Comparison of ENCODE assay signal across 8 cellular contexts in the genomic region with DNA sequence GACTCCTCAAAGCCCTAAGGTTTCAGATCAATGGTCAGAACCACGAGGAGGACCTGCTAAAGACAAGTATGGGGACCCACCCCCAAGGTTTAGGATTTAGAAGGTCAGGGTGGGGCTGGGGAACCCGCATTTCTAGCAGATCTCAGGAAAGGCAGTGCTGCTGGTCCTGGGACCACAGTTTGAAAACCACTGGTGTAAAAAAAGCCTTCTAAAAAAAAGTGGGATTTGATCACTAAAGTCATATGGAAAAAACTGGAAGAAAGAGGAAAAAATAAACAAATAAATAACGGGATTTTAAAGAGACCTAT. TPM values are rescaled to one million over a fixed set of nuclear protein-coding genes. Genes with fewer than 3 reads are reported as not detected.
DNase-seq lines count a peak whose midpoint lies in the region; ATAC-seq and TF ChIP-seq lines count a peak whose summit lies in the region.

No MANE protein-coding gene starts in this region.

- H3K9me3 ChIP-seq in prostate gland: no peaks in the 10 kb centered on the region

- H3K4me3 ChIP-seq in GM06990 (replicated peaks; ENCODE audit: low read depth, low read length) (peak overlapping the region; percentile 80), fibroblast of mammary gland (ENCODE audit: control insufficient read depth, low read depth, low read length) (peak overlapping the region; percentile 54), prostate gland (peak overlapping the region; percentile 79 to 82)

- H3K36me3 ChIP-seq in GM06990 (ENCODE audit: control insufficient read depth, insufficient read depth, low read length) (no peaks in the 10 kb centered on the region), prostate gland (no peaks in the 10 kb centered on the region)

- intact Hi-C loops in prostate gland (cut with DNase I): no loop called here

- no peaks in the 10 kb centered on the region for H3K4me1 ChIP-seq in prostate gland (replicated peaks)

- TF ChIP-seq CTCF in GM06990 (IDR thresholded peaks at IDR 0.05; ENCODE audit: insufficient read depth, low read length, poor library complexity, severe bottlenecking) (no peak), fibroblast of mammary gland (conservative IDR thresholded peaks at IDR 0.05; ENCODE audit: control insufficient read depth, insufficient read depth, low read depth, low read length) (no peak), prostate gland (IDR thresholded peaks at IDR 0.05) (no peak)

- H3K27me3 ChIP-seq in GM06990 (replicated peaks; ENCODE audit: control insufficient read depth, insufficient read depth, low read length) (no peaks in the 10 kb centered on the region), prostate gland (replicated peaks; ENCODE audit: insufficient read depth) (no peaks in the 10 kb centered on the region)

- no peak for TF ChIP-seq POLR2A in prostate gland (IDR thresholded peaks at IDR 0.05)

- DNase-seq in GM06990 (ENCODE audit: extremely low read depth, insufficient read length) (no peak), RKO (ENCODE audit: low spot score) (peak; percentile 5), fibroblast of mammary gland (ENCODE audit: low read depth) (no peak), prostate gland (ENCODE audit: low spot score) (no peak), NCI-H748 treated with DMSO at 0.1 percent for 48 hours (lab: John Stamatoyannopoulos, UW) (no peak), NCI-H82 (lab: John Stamatoyannopoulos, UW) (no peak)

- 25% methylated on average over 3 of the region's 3 CpGs for WGBS in prostate gland

- no peak for ATAC-seq in GM19455 (IDR thresholded peaks at IDR 0.05; ENCODE audit: unreplicated experiment)
- ATAC-seq in GM19452 (IDR thresholded peaks at IDR 0.05; ENCODE audit: unreplicated experiment): no peak

- H3K27ac ChIP-seq in prostate gland: peak overlapping the region; percentile 88 to 91

RNA-seq across cellular contexts. Expression of a gene that starts 0.8 kb away (rescaled TPM):
- total RNA-seq in prostate gland: 100 to 1,000 TPM in 1 of 2 donors, 10 to 100 TPM in 1; 32.2 to 131 TPM
